Comparison of ENCODE assay signal across 14 cellular contexts in genomic region chr10:17474595-17474994, GRCh38. TPM values are rescaled to one million over a fixed set of nuclear protein-coding genes. Genes with fewer than 3 reads are reported as not detected.
A peak's percentile ranks its signal among the peaks of the same experiment; 100 is the strongest.
DNase-seq lines count a peak whose midpoint lies in the region; ATAC-seq, FAIRE-seq and TF ChIP-seq lines count a peak whose summit lies in the region.
"Had no signal": no experiment of that assay in that cellular context is flagged by ENCODE, and none has a peak within 500 bp of the region (broad histone marks: within the 10 kb centered on the region; RNA-seq: fewer than 3 reads in every experiment).

No MANE protein-coding gene starts in this region.

- peak; percentile 23 to 45; a peak in 2 of 5 replicates for TF ChIP-seq RAD21 in A549 (conservative IDR thresholded peaks at IDR 0.05 in 1 of 2, IDR thresholded peaks at IDR 0.05 in 1 of 2)

- H3K27ac ChIP-seq in A549 (no peak overlapping the region), tibial artery (no peak overlapping the region)
- H3K27ac ChIP-seq: right atrium auricular region, tibial nerve had no signal

- intact Hi-C loops in tibial artery (cut with DNase I; ENCODE audit: low total_unique reads) = no loop called here

- TF ChIP-seq EP300 in A549 (IDR thresholded peaks at IDR 0.05) = no peak

- no peaks in the 10 kb centered on the region for H3K4me1 ChIP-seq in A549
- H3K4me1 ChIP-seq in tibial artery = no peaks in the 10 kb centered on the region
- H3K4me1 ChIP-seq: right atrium auricular region, tibial nerve had no signal

- H3K9me3 ChIP-seq in A549 = no peaks in the 10 kb centered on the region
- H3K9me3 ChIP-seq in tibial artery = no peaks in the 10 kb centered on the region
- H3K9me3 ChIP-seq: mucosa of descending colon, right atrium auricular region, tibial nerve had no signal

- no peak overlapping the region for H3K4me3 ChIP-seq in A549
- no peak overlapping the region for H3K4me3 ChIP-seq in fibroblast of mammary gland (ENCODE audit: control insufficient read depth, low read depth, low read length)
- no peak overlapping the region for H3K4me3 ChIP-seq in tibial artery
- H3K4me3 ChIP-seq: mucosa of descending colon, right atrium auricular region, tibial nerve had no signal

- FAIRE-seq in A549 (lab: Jason Lieb, UNC) = no peak

- TF ChIP-seq CTCF in A549 (IDR thresholded peaks at IDR 0.05) (peak; percentile 34; the same call in 2 of the 3 replicates), fibroblast of mammary gland (conservative IDR thresholded peaks at IDR 0.05; ENCODE audit: control insufficient read depth, insufficient read depth, low read depth, low read length) (peak; percentile 16), tibial artery (IDR thresholded peaks at IDR 0.05) (no peak)

- H3K27me3 ChIP-seq in tibial artery = peaks cover 0 to 13% of the 10 kb centered on the region in 2 donors
- H3K27me3 ChIP-seq: right atrium auricular region, tibial nerve had no signal

- H3K36me3 ChIP-seq in tibial artery = no peaks in the 10 kb centered on the region
- H3K36me3 ChIP-seq: right atrium auricular region, tibial nerve had no signal

- 0 out of 3 replicates have a peak overlapping the region, but pooled peaks have one; percentile 1 for H3K4me2 ChIP-seq in A549

- POLR2A ChIA-PET in A549 (lab: Yijun Ruan, JAX) = interaction anchor here (0.6 kb wide), 1 partner anchor 10 kb away, joined by 3 read pairs; no protein-coding TSS in a partner anchor

- DNase-seq in A549 (ENCODE audit: low read depth in 1 of 2, low spot score in 1 of 2) (peak in 1 of 2 experiments; percentile 9), H4 (ENCODE audit: low spot score) (peak; percentile 10), RPMI7951 (ENCODE audit: low read depth) (peak; percentile 25), fibroblast of mammary gland (ENCODE audit: low read depth) (peak; percentile 26), iPS-NIHi7 (ENCODE audit: extremely low spot score) (no peak), NCI-H1436 treated with DMSO at 0.1 percent for 48 hours (lab: John Stamatoyannopoulos, UW) (no peak), middle frontal gyrus (ENCODE audit: extremely low spot score, low spot score) (no peak), tibial artery (no peak)
- DNase-seq: activated CD4-positive, alpha-beta T cell treated with anti-CD3 and anti-CD28 coated beads, Interleukin-2, amount 50 U/mL, for 48 hours; mucosa of descending colon; NCI-H526 treated with DMSO at 0.1 percent for 48 hours; T-cell had no signal

- peak in 1 of 2 experiments; percentile 33; a peak in 1 of 6 replicates for ATAC-seq in A549
- ATAC-seq: mucosa of descending colon, T-cell had no signal

- CTCF ChIA-PET in A549 (lab: Yijun Ruan, JAX) = interaction anchor here (0.7 to 1.4 kb wide), 5 partner anchors 20 to 632 kb away, joined by 3 to 4 read pairs (median 3); partner anchors contain the start of gene ST8SIA6

- TF ChIP-seq POLR2A in A549 (IDR thresholded peaks at IDR 0.05; ENCODE audit: low read length) = no peak

- WGBS in A549 (ENCODE audit: missing lambda C conversion rate) = 29% methylated on average over 4 of the region's 4 CpGs

TF ChIP-seq in A549, 52 proteins besides CTCF, POLR2A, EP300 and RAD21:
- peak; percentile 24; the same call in 1 of the 3 replicates for TF ChIP-seq SMC3 (IDR thresholded peaks at IDR 0.05)
- no peak for TF ChIP-seq MAFK (IDR thresholded peaks at IDR 0.05; ENCODE audit: partially characterized antibody)

RNA-seq across cellular contexts. Expression of gene ST8SIA6, which starts 20.2 kb away (rescaled TPM):
- polyA plus RNA-seq in A549 (2011; rRNA removed) (0.16 and 0.17 TPM in 2 replicates), A549 (2017; fragmentation: RNase III; extraction: RNeasy Plus Mini Kit Qiagen cat#74134 plus additional on column Dnase treatment) (0.09 to 0.25 TPM (median 0.20 TPM) in 3 replicates)
- polyA plus RNA-seq in A549 (2012; cell fraction: cytosol; rRNA removed) = not detected in 2 replicates
- not detected in 2 replicates for polyA plus RNA-seq in A549 (2012; cell fraction: nucleus; rRNA removed)
- polyA minus RNA-seq in A549 (2011; rRNA and poly(A)+ RNA removed) = not detected in 2 replicates
- 0.14 TPM in 1 of 2 replicates, not detected in the other for total RNA-seq in H4 (2014; rRNA removed; shearing (Covaris generic))
- not detected in 2 replicates for total RNA-seq in RPMI7951 (2014; rRNA removed; shearing (Covaris generic))

Comparison
In these comparisons a context has a peak if more than half of its experiments do, and no peak if none do; other contexts are left out.
1. DNase-seq: peak in H4 (single experiment), RPMI7951 (single experiment) and fibroblast of mammary gland (single experiment); none in iPS-NIHi7 (single experiment), NCI-H1436 treated with DMSO at 0.1 percent for 48 hours (single experiment), middle frontal gyrus (single experiment) and tibial artery (0 of 2).
2. CTCF ChIP-seq: peak in A549 (single experiment) and fibroblast of mammary gland (single experiment); none in tibial artery (0 of 2).